12 cellular contexts compared by ENCODE assay signal in the genomic region with DNA sequence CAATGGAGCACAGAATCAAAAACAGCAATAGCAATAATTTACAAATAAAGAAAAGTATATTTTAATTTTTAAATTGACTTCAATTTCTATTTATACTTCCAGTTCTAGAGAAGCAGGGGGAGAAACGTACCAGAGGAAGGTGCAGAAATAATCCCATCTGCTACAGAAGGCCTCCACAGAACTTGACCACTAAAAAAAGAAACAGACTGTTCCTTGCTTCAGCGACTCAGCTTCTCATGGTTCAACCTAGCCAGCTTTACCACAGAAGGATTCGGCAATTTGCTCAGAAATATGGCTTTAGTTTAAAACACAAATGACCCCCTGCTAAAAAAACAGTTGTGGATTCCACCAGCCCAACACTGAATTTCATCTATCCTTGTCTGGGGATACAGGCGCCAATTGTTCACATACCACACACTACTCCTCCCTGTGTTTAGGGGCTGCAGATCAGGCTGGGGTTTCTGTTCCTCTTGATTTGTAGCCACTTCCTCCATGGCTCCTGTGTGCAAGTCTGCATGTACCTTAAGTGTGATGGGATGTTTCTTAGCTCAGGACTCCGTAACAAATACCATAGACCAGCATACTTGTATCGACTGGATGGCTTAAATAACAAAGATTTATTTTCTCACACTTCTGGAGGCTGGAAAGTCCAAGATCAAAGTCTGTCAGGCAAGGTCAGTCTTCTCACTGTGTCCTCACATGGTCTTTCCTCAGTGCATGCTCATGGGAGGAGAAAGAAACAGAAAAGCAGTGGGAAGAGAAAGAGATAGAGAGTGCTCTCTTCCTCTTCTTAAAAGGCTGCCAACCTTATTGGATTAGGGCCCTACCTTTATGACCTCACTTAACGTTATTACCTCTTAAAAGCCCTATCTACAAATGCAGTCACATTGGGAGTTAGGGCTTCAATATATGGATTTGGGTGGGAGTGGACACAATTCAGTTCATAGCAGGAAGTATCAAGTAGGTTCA.
A peak's percentile ranks its signal among the peaks of the same experiment; 100 is the strongest.
DNase-seq lines count a peak whose midpoint lies in the region; ATAC-seq and TF ChIP-seq lines count a peak whose summit lies in the region.
"Had no signal": no experiment of that assay in that cellular context is flagged by ENCODE, and none has a peak within 500 bp of the region (broad histone marks: within the 10 kb centered on the region; RNA-seq: fewer than 3 reads in every experiment).

No MANE protein-coding gene starts in this region.

- H3K36me3 Mint-ChIP-seq in CD4-positive, alpha-beta memory T cell: no peaks in the 10 kb centered on the region

- no peaks in the 10 kb centered on the region for H3K4me1 ChIP-seq in CD4-positive, alpha-beta memory T cell (ENCODE audit: insufficient read depth, low read length)
- H3K4me1 ChIP-seq: vagina had no signal

- no peaks in the 10 kb centered on the region for H3K27me3 ChIP-seq in CD4-positive, alpha-beta memory T cell (ENCODE audit: insufficient read depth, low read length)
- H3K27me3 ChIP-seq: vagina had no signal

- H3K9me3 ChIP-seq in CD4-positive, alpha-beta memory T cell (ENCODE audit: control insufficient read depth in 1 of 2, low read length in 2 of 2): no peaks in the 10 kb centered on the region
- H3K9me3 ChIP-seq: vagina had no signal

- no peaks in the 10 kb centered on the region for H3K36me3 ChIP-seq in CD4-positive, alpha-beta memory T cell (ENCODE audit: insufficient read depth, low read length)
- H3K36me3 ChIP-seq: vagina had no signal

- POLR2A ChIA-PET in CD4-positive, alpha-beta memory T cell (lab: Charles Lee; ENCODE audit: partially characterized antibody): no interaction called here

- TF ChIP-seq CTCF in GM12864 (IDR thresholded peaks at IDR 0.05; ENCODE audit: low read depth, low read length, missing control alignments): no peak

- intact Hi-C loops in CD4-positive, alpha-beta memory T cell (cut with micrococcal nuclease): no loop called here

- ATAC-seq in GM19452 (IDR thresholded peaks at IDR 0.05; ENCODE audit: unreplicated experiment) (peak; percentile 81), HG02981 (IDR thresholded peaks at IDR 0.05; ENCODE audit: unreplicated experiment) (peak; percentile 81), esophagus mucosa (no peak)

- CTCF ChIA-PET in CD4-positive, alpha-beta memory T cell (lab: Charles Lee; ENCODE audit: partially characterized antibody): no interaction called here

- H3K4me3 ChIP-seq in GM12864 (ENCODE audit: low read depth, low read length): no peak overlapping the region
- no peak overlapping the region for H3K4me3 ChIP-seq in CD4-positive, alpha-beta memory T cell (ENCODE audit: low read length in 2 of 2)
- H3K4me3 ChIP-seq: vagina had no signal

- H3K4me3 Mint-ChIP-seq in CD4-positive, alpha-beta memory T cell: no peak overlapping the region
- H3K4me3 Mint-ChIP-seq: dendritic cell treated with granulocyte-macrophage colony-stimulating factor and Interleukin-4, amounts not matched to agents 40 ng/mL and 50 ng/mL, for 4 days had no signal

- DNase-seq in GM12864 (ENCODE audit: low read depth): peak; percentile 47
- DNase-seq in NOMO-1 treated with DMSO at 0.1 percent for 48 hours (lab: John Stamatoyannopoulos, UW; ENCODE audit: unreplicated experiment): peak; percentile 68
- no peak for DNase-seq in kidney glomerular epithelial cell (lab: John Stamatoyannopoulos, UW)
- DNase-seq in CD4-positive, alpha-beta memory T cell: no peak
- no peak for DNase-seq in NCI-H526 treated with DMSO at 0.1 percent for 48 hours (lab: John Stamatoyannopoulos, UW)
- DNase-seq: activated T-cell treated with anti-CD3 and anti-CD28 coated beads for 4 hours had no signal

- peaks cover 0 to 3% (median 0%) of the 10 kb centered on the region in 8 donors for H3K9me3 Mint-ChIP-seq in CD4-positive, alpha-beta memory T cell
- H3K9me3 Mint-ChIP-seq: dendritic cell treated with granulocyte-macrophage colony-stimulating factor and Interleukin-4, amounts not matched to agents 40 ng/mL and 50 ng/mL, for 4 days had no signal

- H3K4me1 Mint-ChIP-seq in CD4-positive, alpha-beta memory T cell: no peaks in the 10 kb centered on the region

- H3K27ac Mint-ChIP-seq in CD4-positive, alpha-beta memory T cell: no peak overlapping the region
- H3K27ac Mint-ChIP-seq: dendritic cell treated with granulocyte-macrophage colony-stimulating factor and Interleukin-4, amounts not matched to agents 40 ng/mL and 50 ng/mL, for 4 days had no signal

- H3K27me3 Mint-ChIP-seq in CD4-positive, alpha-beta memory T cell: peaks cover 0 to 2% of the 10 kb centered on the region in 2 donors
- H3K27me3 Mint-ChIP-seq: dendritic cell treated with granulocyte-macrophage colony-stimulating factor and Interleukin-4, amounts not matched to agents 40 ng/mL and 50 ng/mL, for 4 days had no signal

- H3K27ac ChIP-seq in CD4-positive, alpha-beta memory T cell (ENCODE audit: low read depth, low read length): no peak overlapping the region
- H3K27ac ChIP-seq: C4-2B, vagina had no signal

Comparison
In these comparisons a context has a peak if more than half of its experiments do, and no peak if none do; other contexts are left out.
1. DNase-seq: peak in GM12864 (single experiment) and NOMO-1 treated with DMSO at 0.1 percent for 48 hours (single experiment); none in kidney glomerular epithelial cell (single experiment), CD4-positive, alpha-beta memory T cell (0 of 5) and NCI-H526 treated with DMSO at 0.1 percent for 48 hours (single experiment).